Comparison of ENCODE assay signal across 1 cellular context in the genomic region with DNA sequence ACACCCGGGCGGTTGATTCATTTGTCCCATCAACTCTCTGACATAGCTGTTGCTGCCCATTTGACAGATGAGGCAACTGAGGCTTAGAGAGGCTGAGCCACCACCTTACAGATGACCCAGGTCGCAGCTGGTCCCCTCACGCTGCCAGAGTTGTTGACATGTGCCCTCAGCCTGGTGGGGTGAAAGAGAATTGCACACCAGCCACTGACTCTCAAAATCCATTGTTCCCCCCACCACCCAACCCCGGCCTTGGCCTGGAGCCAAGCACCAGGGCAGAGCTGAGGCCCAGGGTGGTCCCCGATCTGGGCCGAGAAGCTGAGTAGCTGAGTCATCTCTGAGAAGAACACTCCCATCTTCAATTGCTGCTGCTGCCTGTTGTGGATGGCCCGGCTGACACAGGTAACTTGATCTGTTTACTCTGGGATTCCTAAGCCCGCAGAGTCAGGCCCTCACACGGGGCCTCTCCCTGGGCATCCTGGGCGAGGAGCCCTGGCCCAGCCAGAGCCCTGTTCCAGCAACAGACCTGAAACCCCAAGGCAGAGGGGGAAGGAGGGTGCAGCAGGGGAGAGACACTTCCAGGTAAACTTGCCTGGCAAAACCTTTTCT.
TF ChIP-seq lines count a peak whose summit lies in the region.

No MANE protein-coding gene starts in this region.

TF ChIP-seq in GM23338, 12 proteins besides CTCF, POLR2A, EP300 and RAD21 (continued from another document):
- TF ChIP-seq, protein P1, sequence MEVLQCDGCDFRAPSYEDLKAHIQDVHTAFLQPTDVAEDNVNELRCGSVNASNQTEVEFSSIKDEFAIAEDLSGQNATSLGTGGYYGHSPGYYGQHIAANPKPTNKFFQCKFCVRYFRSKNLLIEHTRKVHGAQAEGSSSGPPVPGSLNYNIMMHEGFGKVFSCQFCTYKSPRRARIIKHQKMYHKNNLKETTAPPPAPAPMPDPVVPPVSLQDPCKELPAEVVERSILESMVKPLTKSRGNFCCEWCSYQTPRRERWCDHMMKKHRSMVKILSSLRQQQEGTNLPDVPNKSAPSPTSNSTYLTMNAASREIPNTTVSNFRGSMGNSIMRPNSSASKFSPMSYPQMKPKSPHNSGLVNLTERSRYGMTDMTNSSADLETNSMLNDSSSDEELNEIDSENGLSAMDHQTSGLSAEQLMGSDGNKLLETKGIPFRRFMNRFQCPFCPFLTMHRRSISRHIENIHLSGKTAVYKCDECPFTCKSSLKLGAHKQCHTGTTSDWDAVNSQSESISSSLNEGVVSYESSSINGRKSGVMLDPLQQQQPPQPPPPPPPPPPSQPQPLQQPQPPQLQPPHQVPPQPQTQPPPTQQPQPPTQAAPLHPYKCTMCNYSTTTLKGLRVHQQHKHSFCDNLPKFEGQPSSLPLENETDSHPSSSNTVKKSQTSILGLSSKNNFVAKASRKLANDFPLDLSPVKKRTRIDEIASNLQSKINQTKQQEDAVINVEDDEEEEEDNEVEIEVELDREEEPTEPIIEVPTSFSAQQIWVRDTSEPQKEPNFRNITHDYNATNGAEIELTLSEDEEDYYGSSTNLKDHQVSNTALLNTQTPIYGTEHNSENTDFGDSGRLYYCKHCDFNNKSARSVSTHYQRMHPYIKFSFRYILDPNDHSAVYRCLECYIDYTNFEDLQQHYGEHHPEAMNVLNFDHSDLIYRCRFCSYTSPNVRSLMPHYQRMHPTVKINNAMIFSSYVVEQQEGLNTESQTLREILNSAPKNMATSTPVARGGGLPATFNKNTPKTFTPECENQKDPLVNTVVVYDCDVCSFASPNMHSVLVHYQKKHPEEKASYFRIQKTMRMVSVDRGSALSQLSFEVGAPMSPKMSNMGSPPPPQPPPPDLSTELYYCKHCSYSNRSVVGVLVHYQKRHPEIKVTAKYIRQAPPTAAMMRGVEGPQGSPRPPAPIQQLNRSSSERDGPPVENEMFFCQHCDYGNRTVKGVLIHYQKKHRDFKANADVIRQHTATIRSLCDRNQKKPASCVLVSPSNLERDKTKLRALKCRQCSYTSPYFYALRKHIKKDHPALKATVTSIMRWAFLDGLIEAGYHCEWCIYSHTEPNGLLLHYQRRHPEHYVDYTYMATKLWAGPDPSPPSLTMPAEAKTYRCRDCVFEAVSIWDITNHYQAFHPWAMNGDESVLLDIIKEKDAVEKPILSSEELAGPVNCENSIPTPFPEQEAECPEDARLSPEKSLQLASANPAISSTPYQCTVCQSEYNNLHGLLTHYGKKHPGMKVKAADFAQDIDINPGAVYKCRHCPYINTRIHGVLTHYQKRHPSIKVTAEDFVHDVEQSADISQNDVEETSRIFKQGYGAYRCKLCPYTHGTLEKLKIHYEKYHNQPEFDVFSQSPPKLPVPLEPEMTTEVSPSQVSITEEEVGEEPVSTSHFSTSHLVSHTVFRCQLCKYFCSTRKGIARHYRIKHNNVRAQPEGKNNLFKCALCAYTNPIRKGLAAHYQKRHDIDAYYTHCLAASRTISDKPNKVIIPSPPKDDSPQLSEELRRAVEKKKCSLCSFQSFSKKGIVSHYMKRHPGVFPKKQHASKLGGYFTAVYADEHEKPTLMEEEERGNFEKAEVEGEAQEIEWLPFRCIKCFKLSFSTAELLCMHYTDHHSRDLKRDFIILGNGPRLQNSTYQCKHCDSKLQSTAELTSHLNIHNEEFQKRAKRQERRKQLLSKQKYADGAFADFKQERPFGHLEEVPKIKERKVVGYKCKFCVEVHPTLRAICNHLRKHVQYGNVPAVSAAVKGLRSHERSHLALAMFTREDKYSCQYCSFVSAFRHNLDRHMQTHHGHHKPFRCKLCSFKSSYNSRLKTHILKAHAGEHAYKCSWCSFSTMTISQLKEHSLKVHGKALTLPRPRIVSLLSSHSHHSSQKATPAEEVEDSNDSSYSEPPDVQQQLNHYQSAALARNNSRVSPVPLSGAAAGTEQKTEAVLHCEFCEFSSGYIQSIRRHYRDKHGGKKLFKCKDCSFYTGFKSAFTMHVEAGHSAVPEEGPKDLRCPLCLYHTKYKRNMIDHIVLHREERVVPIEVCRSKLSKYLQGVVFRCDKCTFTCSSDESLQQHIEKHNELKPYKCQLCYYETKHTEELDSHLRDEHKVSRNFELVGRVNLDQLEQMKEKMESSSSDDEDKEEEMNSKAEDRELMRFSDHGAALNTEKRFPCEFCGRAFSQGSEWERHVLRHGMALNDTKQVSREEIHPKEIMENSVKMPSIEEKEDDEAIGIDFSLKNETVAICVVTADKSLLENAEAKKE (CRISPR knock-in tag; IDR thresholded peaks at IDR 0.05): peak; percentile 47; the same call in 1 of the 2 replicates
TF ChIP-seq in GM23338: peak in this region for 1.
